8 cellular contexts compared by ENCODE assay signal in the genomic region with DNA sequence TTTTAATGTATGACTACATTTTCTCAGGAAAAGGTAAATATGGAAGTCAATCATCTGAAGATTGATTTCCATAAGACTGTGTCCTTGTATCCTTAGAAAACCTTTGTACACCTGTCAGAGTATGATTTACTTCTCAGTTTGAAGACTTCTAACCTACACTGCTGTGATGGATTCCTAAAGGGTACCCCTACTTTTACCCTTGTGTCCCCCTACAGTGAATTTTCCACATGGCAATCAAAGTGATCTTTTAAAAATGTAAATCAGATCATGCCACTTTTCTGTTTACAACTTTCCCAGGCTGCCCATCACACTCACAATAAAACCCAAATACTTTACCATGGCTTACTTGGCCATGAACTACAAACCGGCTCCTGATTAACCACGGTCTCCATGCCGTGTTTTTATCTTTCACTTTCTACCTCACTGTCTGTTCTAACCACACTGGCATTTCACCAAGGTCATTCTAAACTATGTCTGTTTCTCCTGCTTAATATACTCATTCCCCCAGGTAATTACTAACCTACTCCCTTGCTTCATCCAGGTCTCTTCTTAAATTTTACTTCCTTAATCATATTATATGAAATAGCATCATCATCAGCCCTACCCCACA. TPM values are rescaled to one million over a fixed set of nuclear protein-coding genes. Genes with fewer than 3 reads are reported as not detected.
DNase-seq lines count a peak whose midpoint lies in the region; ATAC-seq and TF ChIP-seq lines count a peak whose summit lies in the region.

No MANE protein-coding gene starts in this region.

- H3K27me3 ChIP-seq in breast epithelium (no peaks in the 10 kb centered on the region), mesendoderm (ENCODE audit: insufficient read depth, low read length, poor library complexity) (no peaks in the 10 kb centered on the region)

- H3K27ac ChIP-seq in breast epithelium (no peak overlapping the region), mesendoderm (ENCODE audit: low read depth, low read length) (no peak overlapping the region)

- no peaks in the 10 kb centered on the region for H3K79me1 ChIP-seq in mesendoderm (ENCODE audit: low read length)

- H3K4me3 ChIP-seq in breast epithelium = peak overlapping the region in 2 of 3 donors; percentile 19 to 49
- no peak overlapping the region for H3K4me3 ChIP-seq in mesendoderm (ENCODE audit: low read length)

- H3K36me3 ChIP-seq in breast epithelium (no peaks in the 10 kb centered on the region), mesendoderm (ENCODE audit: control insufficient read depth, insufficient read depth, low read length) (no peaks in the 10 kb centered on the region)

- no peaks in the 10 kb centered on the region for H3K9me3 Mint-ChIP-seq in nephron progenitor cell

- H3K4me3 Mint-ChIP-seq in nephron progenitor cell = no peak overlapping the region

- no peak overlapping the region for H3K18ac ChIP-seq in mesendoderm (ENCODE audit: low read length)

- no peak overlapping the region for H3K23ac ChIP-seq in mesendoderm (ENCODE audit: low read length)

- no peaks in the 10 kb centered on the region for H3K79me2 ChIP-seq in mesendoderm (ENCODE audit: control insufficient read depth, insufficient read depth, low read length)

- H3K4me1 Mint-ChIP-seq in nephron progenitor cell = no peaks in the 10 kb centered on the region

- H3K4me1 ChIP-seq in breast epithelium (no peaks in the 10 kb centered on the region), mesendoderm (ENCODE audit: control insufficient read depth, low read depth, low read length) (no peaks in the 10 kb centered on the region)

- H3K4me2 ChIP-seq in mesendoderm (ENCODE audit: low read length) = no peak overlapping the region

- H3K36me3 Mint-ChIP-seq in nephron progenitor cell (ENCODE audit: low read depth) = no peaks in the 10 kb centered on the region

- no peak overlapping the region for H2BK120ac ChIP-seq in mesendoderm (ENCODE audit: low read depth, low read length)

- H3K4ac ChIP-seq in mesendoderm (ENCODE audit: low read depth, low read length) = no peak overlapping the region

- peak; percentile 22 for DNase-seq in EH (ENCODE audit: low read depth)
- no peak for DNase-seq in breast epithelium (ENCODE audit: low spot score in 2 of 2)
- no peak for DNase-seq in NCI-H187 treated with DMSO at 0.1 percent for 48 hours (lab: John Stamatoyannopoulos, UW)
- no peak for DNase-seq in DMS 273 (lab: John Stamatoyannopoulos, UW; ENCODE audit: unreplicated experiment)
- no peak for DNase-seq in nephron progenitor cell
- DNase-seq in mesendoderm = no peak

- no CpG with 5 or more reads among the region's 3 CpGs for WGBS in mesendoderm (ENCODE audit: extremely low coverage, insufficient coverage, low lambda C conversion rate)

- peaks cover 2% of the 10 kb centered on the region for H3K27me3 Mint-ChIP-seq in nephron progenitor cell (ENCODE audit: low read depth, poor library complexity)

- no peak overlapping the region for H3K56ac ChIP-seq in mesendoderm (ENCODE audit: low read length)

- ATAC-seq in GM19468 (IDR thresholded peaks at IDR 0.05; ENCODE audit: extremely low read depth, unreplicated experiment) (peak; percentile 54), HG03457 (IDR thresholded peaks at IDR 0.05; ENCODE audit: unreplicated experiment) (peak; percentile 67)

- no peak overlapping the region for H2BK15ac ChIP-seq in mesendoderm (replicated peaks; ENCODE audit: low read depth)

- no peaks in the 10 kb centered on the region for H3K9me3 ChIP-seq in breast epithelium

- intact Hi-C loops in breast epithelium (cut with DNase I; ENCODE audit: low total_unique reads) = no loop called here

- no peak overlapping the region for H4K8ac ChIP-seq in mesendoderm (ENCODE audit: low read depth, low read length)

- no peak overlapping the region for H2AK5ac ChIP-seq in mesendoderm (ENCODE audit: low read length)

- TF ChIP-seq POLR2A in breast epithelium (IDR thresholded peaks at IDR 0.05) = no peak

- no peak overlapping the region for H3K9ac ChIP-seq in mesendoderm (ENCODE audit: low read length)

- H4K5ac ChIP-seq in mesendoderm (ENCODE audit: low read length) = no peak overlapping the region

- no peak for TF ChIP-seq CTCF in breast epithelium (IDR thresholded peaks at IDR 0.05)
- no peak for TF ChIP-seq CTCF in nephron progenitor cell (IDR thresholded peaks at IDR 0.05)

- H3K27ac Mint-ChIP-seq in nephron progenitor cell = no peak overlapping the region

- no peak overlapping the region for H2BK5ac ChIP-seq in mesendoderm (ENCODE audit: low read length)

RNA-seq across cellular contexts. Expression of a gene that starts 8.1 kb away (rescaled TPM):
- 1 to 10 TPM; 1.1 to 4.2 (median 2.0) TPM for total RNA-seq in breast epithelium
- polyA plus RNA-seq in mesendoderm (2013, experiment 1 of 2) = 0.69 TPM
- polyA plus RNA-seq in mesendoderm (2013, experiment 2 of 2) = 0.41 TPM

RNA-seq across cellular contexts. Expression of a gene that starts 8.1 kb away (rescaled TPM):
- total RNA-seq in breast epithelium = 10 to 100 TPM; 29.5 to 52.4 (median 46.9) TPM
- polyA plus RNA-seq in mesendoderm (2013, experiment 1 of 2) = 19.9 TPM
- 18.6 TPM for polyA plus RNA-seq in mesendoderm (2013, experiment 2 of 2)
